In genomic region chr19:51166846-51167490, GRCh38 we compare ENCODE assay signal across 11 cellular contexts. TPM values are rescaled to one million over a fixed set of nuclear protein-coding genes. Genes with fewer than 3 reads are reported as not detected.
A peak's percentile ranks its signal among the peaks of the same experiment; 100 is the strongest.
DNase-seq lines count a peak whose midpoint lies in the region; ATAC-seq and TF ChIP-seq lines count a peak whose summit lies in the region.
"Had no signal": no experiment of that assay in that cellular context is flagged by ENCODE, and none has a peak within 500 bp of the region (broad histone marks: within the 10 kb centered on the region; RNA-seq: fewer than 3 reads in every experiment).

No MANE protein-coding gene starts in this region.

- H3K9me3 Mint-ChIP-seq in activated CD4-positive, alpha-beta memory T cell treated with anti-CD3 and anti-CD28 coated beads, Interleukin-2, amount 10 ng/mL, durations not matched to agents 7 days and 5 days: no peaks in the 10 kb centered on the region

- H3K4me3 Mint-ChIP-seq in activated CD4-positive, alpha-beta memory T cell treated with anti-CD3 and anti-CD28 coated beads, Interleukin-2, amount 10 ng/mL, durations not matched to agents 7 days and 5 days: peak overlapping the region; percentile 80

- H3K27ac Mint-ChIP-seq in activated CD4-positive, alpha-beta memory T cell treated with anti-CD3 and anti-CD28 coated beads, Interleukin-2, amount 10 ng/mL, durations not matched to agents 7 days and 5 days: peak overlapping the region; percentile 68

- H3K4me3 ChIP-seq in left lung: no peak overlapping the region
- H3K4me3 ChIP-seq: MG63 had no signal

- POLR2A ChIA-PET in activated CD4-positive, alpha-beta memory T cell treated with anti-CD3 and anti-CD28 coated beads, Interleukin-2, amount 10 ng/mL, durations not matched to agents 7 days and 5 days (lab: Charles Lee): no interaction called here

- TF ChIP-seq CTCF in left lung (IDR thresholded peaks at IDR 0.05): no peak

- DNase-seq in AML-193 (lab: John Stamatoyannopoulos, UW) (peak; percentile 80 to 85), left lung (peak in 1 of 2 donors; percentile 67), epidermal melanocyte (ENCODE audit: insufficient read length, low spot score) (no peak), HuH-7 (ENCODE audit: low spot score) (no peak)
- DNase-seq in activated CD4-positive, alpha-beta memory T cell treated with anti-CD3 and anti-CD28 coated beads, Interleukin-2, amount 10 ng/mL, durations not matched to agents 7 days and 5 days: peak; percentile 76
- DNase-seq: COR-L47, MG63 had no signal

- peaks cover 23% of the 10 kb centered on the region for H3K27me3 Mint-ChIP-seq in activated CD4-positive, alpha-beta memory T cell treated with anti-CD3 and anti-CD28 coated beads, Interleukin-2, amount 10 ng/mL, durations not matched to agents 7 days and 5 days

- peaks cover 0 to 13% of the 10 kb centered on the region in 2 donors for H3K4me1 ChIP-seq in left lung

- no peaks in the 10 kb centered on the region for H3K36me3 ChIP-seq in left lung
- H3K36me3 ChIP-seq: MG63 had no signal

- no peak overlapping the region for H3K27ac ChIP-seq in left lung

- peaks cover 0 to 35% of the 10 kb centered on the region in 2 donors for H3K27me3 ChIP-seq in left lung

- CTCF ChIA-PET in activated CD4-positive, alpha-beta memory T cell treated with anti-CD3 and anti-CD28 coated beads, Interleukin-2, amount 10 ng/mL, durations not matched to agents 7 days and 5 days (lab: Charles Lee): interaction anchor here (1.5 kb wide), 1 partner anchor 91 kb away, joined by 3 read pairs; no protein-coding TSS in a partner anchor

- H3K4me1 Mint-ChIP-seq in activated CD4-positive, alpha-beta memory T cell treated with anti-CD3 and anti-CD28 coated beads, Interleukin-2, amount 10 ng/mL, durations not matched to agents 7 days and 5 days: peaks cover 64% of the 10 kb centered on the region

- peaks cover 23% of the 10 kb centered on the region for H3K36me3 Mint-ChIP-seq in activated CD4-positive, alpha-beta memory T cell treated with anti-CD3 and anti-CD28 coated beads, Interleukin-2, amount 10 ng/mL, durations not matched to agents 7 days and 5 days (ENCODE audit: low read depth)

- peak; percentile 82 for ATAC-seq in GM19372 (IDR thresholded peaks at IDR 0.05; ENCODE audit: low read depth, unreplicated experiment)
- peak; percentile 83 for ATAC-seq in left lung
- no peak for ATAC-seq in GM21576 (IDR thresholded peaks at IDR 0.05; ENCODE audit: unreplicated experiment)
- no peak for ATAC-seq in GM19035 (IDR thresholded peaks at IDR 0.05; ENCODE audit: unreplicated experiment)

- no peaks in the 10 kb centered on the region for H3K9me3 ChIP-seq in left lung

- intact Hi-C loops in left lung (cut with DNase I): no loop called here

RNA-seq across cellular contexts. Expression of gene SIGLEC7, which starts 24.9 kb away (rescaled TPM):
- total RNA-seq in activated CD4-positive, alpha-beta memory T cell treated with anti-CD3 and anti-CD28 coated beads, Interleukin-2, amount 10 ng/mL, durations not matched to agents 7 days and 5 days: not detected
- total RNA-seq in left lung: 10 to 100 TPM in 1 of 2 donors, 1 to 10 TPM in 1; 7.3 to 10.4 TPM
- total RNA-seq: lung microvascular endothelial cell had no signal

RNA-seq across cellular contexts. Expression of gene SIGLEC9, which starts 42.3 kb away (rescaled TPM):
- 1 to 10 TPM; 1.1 to 1.7 TPM for total RNA-seq in activated CD4-positive, alpha-beta memory T cell treated with anti-CD3 and anti-CD28 coated beads, Interleukin-2, amount 10 ng/mL, durations not matched to agents 7 days and 5 days
- total RNA-seq in left lung: 10 to 100 TPM in 1 of 2 donors, 1 to 10 TPM in 1; 8.0 to 46.5 TPM

RNA-seq across cellular contexts. Expression of gene CD33, which starts 57.9 kb away (rescaled TPM):
- total RNA-seq in activated CD4-positive, alpha-beta memory T cell treated with anti-CD3 and anti-CD28 coated beads, Interleukin-2, amount 10 ng/mL, durations not matched to agents 7 days and 5 days: 10 to 100 TPM; 21.1 to 23.7 TPM
- 10 to 100 TPM; 15.7 to 26.4 TPM for total RNA-seq in left lung
- total RNA-seq: lung microvascular endothelial cell had no signal

RNA-seq across cellular contexts. Expression of gene CTU1, which starts 58.8 kb away (rescaled TPM):
- total RNA-seq in activated CD4-positive, alpha-beta memory T cell treated with anti-CD3 and anti-CD28 coated beads, Interleukin-2, amount 10 ng/mL, durations not matched to agents 7 days and 5 days: 1 to 10 TPM; 9.0 to 9.4 TPM
- total RNA-seq in left lung: 1 to 10 TPM; 7.4 to 9.9 TPM

Comparison
In these comparisons a context has a peak if more than half of its experiments do, and no peak if none do; other contexts are left out.
1. DNase-seq: peak in AML-193 (2 of 2) and activated CD4-positive, alpha-beta memory T cell treated with anti-CD3 and anti-CD28 coated beads, Interleukin-2, amount 10 ng/mL, durations not matched to agents 7 days and 5 days (single experiment); none in epidermal melanocyte (single experiment) and HuH-7 (single experiment).
2. ATAC-seq: peak in GM19372 (single experiment) and left lung (single experiment); none in GM21576 (single experiment) and GM19035 (single experiment).
3. RNA of gene SIGLEC7, which starts 24.9 kb away (total RNA-seq): 7.3 to 10.4 TPM in left lung; not detected in activated CD4-positive, alpha-beta memory T cell treated with anti-CD3 and anti-CD28 coated beads, Interleukin-2, amount 10 ng/mL, durations not matched to agents 7 days and 5 days; every median in the first group is over 4 times any median in the second.